ENCODE assay signal across 11 cellular contexts in genomic region chr9:124863371-124863831, GRCh38. TPM values are rescaled to one million over a fixed set of nuclear protein-coding genes. Genes with fewer than 3 reads are reported as not detected.
DNase-seq lines count a peak whose midpoint lies in the region; ATAC-seq, FAIRE-seq and TF ChIP-seq lines count a peak whose summit lies in the region.
"Had no signal": no experiment of that assay in that cellular context is flagged by ENCODE, and none has a peak within 500 bp of the region (broad histone marks: within the 10 kb centered on the region; RNA-seq: fewer than 3 reads in every experiment).

No MANE protein-coding gene starts in this region.

- DNase-seq in DMS153 (lab: John Stamatoyannopoulos, UW), result peak; percentile 56
- DNase-seq in DMS153 treated with DMSO at 0.1 percent for 48 hours (lab: John Stamatoyannopoulos, UW; ENCODE audit: unreplicated experiment), result no peak
- no peak for DNase-seq in endothelial cell of umbilical vein (ENCODE audit: low read depth, low spot score)
- DNase-seq in pancreas, result peak in 1 of 6 donors; percentile 42
- DNase-seq in effector CD8-positive, alpha-beta T cell (lab: John Stamatoyannopoulos, UW), result no peak
- no peak for DNase-seq in stimulated activated CD8-positive, alpha-beta memory T cell treated with anti-CD3 and anti-CD28 coated beads, Interleukin-4, amount 100 ng/mL, for 48 hours
- DNase-seq in BE2C, result no peak
- DNase-seq: activated CD8-positive, alpha-beta memory T cell treated with anti-CD3 and anti-CD28 coated beads for 24 hours; NCI-H2227 treated with DMSO at 0.1 percent for 48 hours had no signal

- H3K9me3 ChIP-seq in OCI-LY1 (ENCODE audit: low read length) (no peaks in the 10 kb centered on the region), endothelial cell of umbilical vein (replicated peaks; ENCODE audit: control insufficient read depth, insufficient read depth, low read length) (no peaks in the 10 kb centered on the region), pancreas (no peaks in the 10 kb centered on the region), BE2C (no peaks in the 10 kb centered on the region)

- peak overlapping the region; percentile 42 for H3K27ac ChIP-seq in OCI-LY1 (ENCODE audit: low read depth, low read length, poor library complexity, severe bottlenecking)
- no peak overlapping the region for H3K27ac ChIP-seq in endothelial cell of umbilical vein (ENCODE audit: insufficient read depth, low read depth, low read length)
- H3K27ac ChIP-seq in pancreas, result peak overlapping the region in 3 of 4 donors; percentile 79 to 87 (median 82)

- no TSS peak for BruUV-seq in endothelial cell of umbilical vein (replicated peaks; lab: Mats Ljungman, UMichigan)

- H3K36me3 ChIP-seq in OCI-LY1 (ENCODE audit: insufficient read depth, low read length) (peaks cover 32% of the 10 kb centered on the region), endothelial cell of umbilical vein (ENCODE audit: control insufficient read depth in 2 of 2, extremely low read depth in 1 of 2, insufficient read depth in 2 of 2, low read length in 2 of 2) (peaks cover 15 to 20% of the 10 kb centered on the region in 2 experiments), pancreas (peaks cover 3 to 21% (median 14%) of the 10 kb centered on the region in 3 donors), BE2C (peaks cover 31% of the 10 kb centered on the region)

- H2AFZ ChIP-seq in OCI-LY1 (ENCODE audit: low read length) (no peak overlapping the region), endothelial cell of umbilical vein (ENCODE audit: low read depth, low read length) (peak overlapping the region; percentile 65)

- H3K4me1 ChIP-seq in OCI-LY1 (ENCODE audit: insufficient read depth, low read length, severe bottlenecking), result peaks cover 54% of the 10 kb centered on the region
- peaks cover 30% of the 10 kb centered on the region for H3K4me1 ChIP-seq in endothelial cell of umbilical vein (ENCODE audit: control insufficient read depth, extremely low read depth, insufficient read depth, low read length)
- H3K4me1 ChIP-seq in pancreas, result peaks cover 0 to 33% (median 31%) of the 10 kb centered on the region in 3 donors
- H3K4me1 ChIP-seq in BE2C, result no peaks in the 10 kb centered on the region

- intact Hi-C loops in endothelial cell of umbilical vein (cut with micrococcal nuclease) (loop anchor here (2.0 to 5.0 kb wide), 3 partner anchors 205 to 379 kb away; partner anchors contain the start of gene HSPA5), pancreas (cut with DNase I) (no loop called here)

- 0 out of 2 replicates have a peak, but pooled peaks cover 10% of the 10 kb centered on the region for H3F3A ChIP-seq in OCI-LY1 (ENCODE audit: insufficient read depth, low read length)

- no peaks in the 10 kb centered on the region for H4K20me1 ChIP-seq in OCI-LY1 (ENCODE audit: insufficient read depth, low read length)
- H4K20me1 ChIP-seq in endothelial cell of umbilical vein (replicated peaks; ENCODE audit: control insufficient read depth, extremely low read depth, insufficient read depth, low read length), result peaks cover 8% of the 10 kb centered on the region

- dilution Hi-C loops in endothelial cell of umbilical vein (cut with MboI; ENCODE audit: extremely low pct_ligation_motif_present, low sequenced_read_pairs), result no loop called here

- no peak for TF ChIP-seq POLR2A in endothelial cell of umbilical vein (IDR thresholded peaks at IDR 0.05; ENCODE audit: low read depth, low read length)

- CTCF ChIA-PET in endothelial cell of umbilical vein (lab: Charles Lee), result interaction anchor here (4.1 kb wide), 1 partner anchor 10 kb away, joined by 35 read pairs; the partner anchor contains the start of gene WDR38

- peak in 2 of 4 donors; percentile 6 to 7 for ATAC-seq in pancreas

- TF ChIP-seq CTCF in OCI-LY1 (IDR thresholded peaks at IDR 0.05; ENCODE audit: low read length) (no peak), endothelial cell of umbilical vein (IDR thresholded peaks at IDR 0.05; ENCODE audit: extremely low read depth in 1 of 2, insufficient read depth in 1 of 2, low read depth in 1 of 2, low read length in 2 of 2) (no peak), pancreas (IDR thresholded peaks at IDR 0.05) (no peak), BE2C (IDR thresholded peaks at IDR 0.05; ENCODE audit: low read depth, low read length) (no peak)

- 20 to 25% methylated on average over 7 of the region's 7 CpGs for WGBS in pancreas, 2 donors

- no peaks in the 10 kb centered on the region for H3K9me1 ChIP-seq in endothelial cell of umbilical vein (replicated peaks; ENCODE audit: control insufficient read depth, extremely low read depth, insufficient read depth, low read length)

- H3K9me2 ChIP-seq in OCI-LY1 (ENCODE audit: low read depth, low read length), result no peaks in the 10 kb centered on the region

- POLR2A ChIA-PET in endothelial cell of umbilical vein (lab: Charles Lee), result interaction anchor here (0.5 kb wide), 1 partner anchor 94 kb away, joined by 10 read pairs; no protein-coding TSS in a partner anchor

- H3K79me2 ChIP-seq in OCI-LY1 (ENCODE audit: insufficient read depth, low read length) (peaks cover 23% of the 10 kb centered on the region), endothelial cell of umbilical vein (ENCODE audit: control insufficient read depth, insufficient read depth, low read length) (peaks cover 40% of the 10 kb centered on the region)

- peak overlapping the region; percentile 13; the same call in 1 of the 2 replicates for H3K4me2 ChIP-seq in OCI-LY1 (ENCODE audit: low read length)
- no peak overlapping the region for H3K4me2 ChIP-seq in endothelial cell of umbilical vein (ENCODE audit: insufficient read depth, low read length)

- H3K4me3 ChIP-seq in OCI-LY1 (ENCODE audit: low read depth, low read length, poor library complexity, severe bottlenecking), result no peak overlapping the region
- no peak overlapping the region for H3K4me3 ChIP-seq in endothelial cell of umbilical vein (replicated peaks in 1 of 3; ENCODE audit: insufficient read depth in 1 of 3, low read depth in 1 of 3, low read length in 3 of 3)
- H3K4me3 ChIP-seq in pancreas, result peak overlapping the region in 1 of 4 donors; percentile 69
- no peak overlapping the region for H3K4me3 ChIP-seq in BE2C (ENCODE audit: low read depth, low read length)

- H3K27me3 ChIP-seq in OCI-LY1 (ENCODE audit: insufficient read depth, low read length) (no peaks in the 10 kb centered on the region), endothelial cell of umbilical vein (ENCODE audit: control insufficient read depth in 2 of 2, insufficient read depth in 2 of 2, low read length in 2 of 2) (no peaks in the 10 kb centered on the region), pancreas (no peaks in the 10 kb centered on the region), BE2C (no peaks in the 10 kb centered on the region)

- peak; percentile 83 for FAIRE-seq in endothelial cell of umbilical vein (lab: Jason Lieb, UNC)
- no peak for FAIRE-seq in pancreas (lab: Jason Lieb, UNC)
- FAIRE-seq: A204.1 had no signal

- no peak overlapping the region for H3K9ac ChIP-seq in OCI-LY1 (ENCODE audit: low read length)
- H3K9ac ChIP-seq in endothelial cell of umbilical vein (replicated peaks; ENCODE audit: extremely low read depth, insufficient read depth, low read length), result no peak overlapping the region

TF ChIP-seq in endothelial cell of umbilical vein, 7 proteins besides CTCF, POLR2A, EP300 and RAD21 (continues in another document):
- TF ChIP-seq JUN (IDR thresholded peaks at IDR 0.05; ENCODE audit: borderline replicate concordance, insufficient read depth, insufficient read length, low read depth) (no peak), GATA2 (IDR thresholded peaks at IDR 0.05; ENCODE audit: insufficient read depth, insufficient read length, low read depth, low read length) (no peak)
- TF ChIP-seq, protein P1, sequence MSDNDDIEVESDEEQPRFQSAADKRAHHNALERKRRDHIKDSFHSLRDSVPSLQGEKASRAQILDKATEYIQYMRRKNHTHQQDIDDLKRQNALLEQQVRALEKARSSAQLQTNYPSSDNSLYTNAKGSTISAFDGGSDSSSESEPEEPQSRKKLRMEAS (IDR thresholded peaks at IDR 0.05; ENCODE audit: insufficient read depth, insufficient read length), result no peak

RNA-seq across cellular contexts. Expression of gene ARPC5L, which starts 1.5 kb away (rescaled TPM):
- total RNA-seq in endothelial cell of umbilical vein (67.7 and 68.1 TPM in 2 replicates), pancreas (10 to 100 TPM in 4 of 6 donors, 1 to 10 TPM in 2; 7.0 to 14.9 (median 10.4) TPM)
- polyA plus RNA-seq in endothelial cell of umbilical vein (52.1 and 60.7 TPM in 2 replicates), pancreas (10 to 100 TPM; 13.7 to 24.4 TPM)
- polyA plus RNA-seq in endothelial cell of umbilical vein (2011; cell fraction: cytosol; rRNA removed), result 68.5 and 83.1 TPM in 2 replicates
- 40.5 and 51.1 TPM in 2 replicates for polyA plus RNA-seq in endothelial cell of umbilical vein (2011; cell fraction: nucleus; rRNA removed)
- 67.8 and 76.2 TPM in 2 replicates for polyA plus RNA-seq in endothelial cell of umbilical vein (2012)
- polyA minus RNA-seq in endothelial cell of umbilical vein, result 25.8 and 30.1 TPM in 2 replicates
- polyA minus RNA-seq in endothelial cell of umbilical vein (2011; cell fraction: cytosol; rRNA and poly(A)+ RNA removed), result 38.8 TPM
- polyA minus RNA-seq in endothelial cell of umbilical vein (2011; cell fraction: nucleus; rRNA and poly(A)+ RNA removed), result 7.6 and 7.7 TPM in 2 replicates
- polyA plus RNA-seq in BE2C (2012; ENCODE audit: insufficient read depth, insufficient read length, low read depth), result 121 TPM

RNA-seq across cellular contexts. Expression of gene RPL35, which starts 1.6 kb away (rescaled TPM):
- total RNA-seq in endothelial cell of umbilical vein (1,181 and 1,230 TPM in 2 replicates), pancreas (1,000 to 10,000 TPM in 2 of 6 donors, 100 to 1,000 TPM in 4; 711 to 1,181 (median 872) TPM)
- polyA plus RNA-seq in endothelial cell of umbilical vein (1,706 and 2,206 TPM in 2 replicates), pancreas (1,000 to 10,000 TPM; 2,170 to 3,795 TPM)
- 2,312 and 2,917 TPM in 2 replicates for polyA plus RNA-seq in endothelial cell of umbilical vein (2011; cell fraction: cytosol; rRNA removed)
- 755 and 869 TPM in 2 replicates for polyA plus RNA-seq in endothelial cell of umbilical vein (2011; cell fraction: nucleus; rRNA removed)
- polyA plus RNA-seq in endothelial cell of umbilical vein (2012), result 2,045 and 2,627 TPM in 2 replicates
- polyA minus RNA-seq in endothelial cell of umbilical vein, result 398 and 474 TPM in 2 replicates
- polyA minus RNA-seq in endothelial cell of umbilical vein (2011; cell fraction: cytosol; rRNA and poly(A)+ RNA removed), result 660 TPM
- 77.2 and 95.6 TPM in 2 replicates for polyA minus RNA-seq in endothelial cell of umbilical vein (2011; cell fraction: nucleus; rRNA and poly(A)+ RNA removed)
- 2,605 TPM for polyA plus RNA-seq in BE2C (2012; ENCODE audit: insufficient read depth, insufficient read length, low read depth)

RNA-seq across cellular contexts. Expression of gene WDR38, which starts 10.1 kb away (rescaled TPM):
- total RNA-seq in endothelial cell of umbilical vein, result not detected in 2 replicates
- polyA plus RNA-seq in endothelial cell of umbilical vein, result not detected in 2 replicates
- not detected in 2 replicates for polyA plus RNA-seq in endothelial cell of umbilical vein (2011; cell fraction: cytosol; rRNA removed)
- polyA plus RNA-seq in endothelial cell of umbilical vein (2011; cell fraction: nucleus; rRNA removed), result not detected in 2 replicates
- not detected in 2 replicates for polyA plus RNA-seq in endothelial cell of umbilical vein (2012)
- not detected in 2 replicates for polyA minus RNA-seq in endothelial cell of umbilical vein
- not detected for polyA minus RNA-seq in endothelial cell of umbilical vein (2011; cell fraction: cytosol; rRNA and poly(A)+ RNA removed)
- polyA minus RNA-seq in endothelial cell of umbilical vein (2011; cell fraction: nucleus; rRNA and poly(A)+ RNA removed), result not detected in 2 replicates
- under 1 TPM in 1 of 6 donors, not detected in 5; 0.13 TPM for total RNA-seq in pancreas
- not detected for polyA plus RNA-seq in pancreas
- not detected for polyA plus RNA-seq in BE2C (2012; ENCODE audit: insufficient read depth, insufficient read length, low read depth)
